11 cellular contexts compared by ENCODE assay signal in genomic region chr2:205858781-205859478, GRCh38.
DNase-seq lines count a peak whose midpoint lies in the region; ATAC-seq, FAIRE-seq and TF ChIP-seq lines count a peak whose summit lies in the region.
"Had no signal": no experiment of that assay in that cellular context is flagged by ENCODE, and none has a peak within 500 bp of the region (broad histone marks: within the 10 kb centered on the region; RNA-seq: fewer than 3 reads in every experiment).

No MANE protein-coding gene starts in this region.

- H3K27ac ChIP-seq in IMR-90 (ENCODE audit: insufficient read depth, low read length) (no peak overlapping the region), small intestine (ENCODE audit: low read depth in 1 of 2, low read length in 1 of 2) (no peak overlapping the region)

- ATAC-seq in GM19023 (IDR thresholded peaks at IDR 0.05; ENCODE audit: unreplicated experiment) (peak; percentile 67), IMR-90 (ENCODE audit: low read depth) (peak; percentile 90), HG03097 (IDR thresholded peaks at IDR 0.05; ENCODE audit: low FRiP score, unreplicated experiment) (no peak), HG03457 (IDR thresholded peaks at IDR 0.05; ENCODE audit: unreplicated experiment) (no peak)
- no peak for ATAC-seq in activated CD8-positive, alpha-beta memory T cell treated with anti-CD3 and anti-CD28 coated beads, Interleukin-2, amount 10 ng/mL, durations not matched to agents 7 days and 5 days

- TF ChIP-seq RAD21 in IMR-90 (IDR thresholded peaks at IDR 0.05; ENCODE audit: low read length): no peak

- POLR2A ChIA-PET in IMR-90 (lab: Charles Lee; ENCODE audit: unreplicated experiment): no interaction called here

- DNase-seq in IMR-90: peak; percentile 11
- DNase-seq in fibroblast of pulmonary artery (ENCODE audit: low read depth): peak; percentile 17
- DNase-seq in small intestine: peak; percentile 60
- no peak for DNase-seq in activated CD8-positive, alpha-beta memory T cell treated with anti-CD3 and anti-CD28 coated beads, Interleukin-2, amount 10 ng/mL, durations not matched to agents 7 days and 5 days
- no peak for DNase-seq in CD14-positive monocyte (ENCODE audit: low spot score)
- DNase-seq: activated CD4-positive, alpha-beta T cell treated with anti-CD3 and anti-CD28 coated beads, Interleukin-2, amount 50 U/mL, for 48 hours; mammary epithelial cell had no signal

- in situ Hi-C loops in IMR-90 (cut with MboI; ENCODE audit: low sequenced_read_pairs): no loop called here

- peak overlapping the region; percentile 83 for H2AFZ ChIP-seq in IMR-90 (replicated peaks; ENCODE audit: low read length, poor library complexity)

- H3K9ac ChIP-seq in IMR-90 (ENCODE audit: low read depth, low read length): no peak overlapping the region

- no peak overlapping the region for H2BK20ac ChIP-seq in IMR-90 (ENCODE audit: low read depth, low read length)

- H4K8ac ChIP-seq in IMR-90 (ENCODE audit: low read depth in 2 of 2, low read length in 2 of 2): no peak overlapping the region

- 5% methylated on average over 5 of the region's 16 CpGs; no CpG with 5 or more reads in 1 of the 2 experiments for WGBS in IMR-90 (ENCODE audit: extremely low coverage in 2 of 2, insufficient read length in 1 of 2), 2 experiments
- 31 to 49% (median 35%) methylated on average over 16 of the region's 16 CpGs for WGBS in small intestine, 3 donors

- H3K14ac ChIP-seq in IMR-90 (replicated peaks; ENCODE audit: low read depth, low read length): no peak overlapping the region

- H3K23ac ChIP-seq in IMR-90 (ENCODE audit: low read depth, low read length): no peak overlapping the region

- no peaks in the 10 kb centered on the region for H4K20me1 ChIP-seq in IMR-90 (ENCODE audit: insufficient read depth, low read length)

- H3K18ac ChIP-seq in IMR-90 (ENCODE audit: low read depth, low read length): no peak overlapping the region

- H3K56ac ChIP-seq in IMR-90 (ENCODE audit: extremely low read depth, insufficient read depth, low read length): no peak overlapping the region

- H2BK15ac ChIP-seq in IMR-90 (ENCODE audit: low read depth, low read length): no peak overlapping the region

- FAIRE-seq in small intestine (lab: Jason Lieb, UNC): no peak

- intact Hi-C loops in IMR-90 (cut with micrococcal nuclease) (no loop called here), CD14-positive monocyte (cut with micrococcal nuclease) (no loop called here)

- no peak for TF ChIP-seq POLR2A in IMR-90 (IDR thresholded peaks at IDR 0.05; ENCODE audit: low read depth, low read length)

- H3K79me1 ChIP-seq in IMR-90 (ENCODE audit: low read depth in 1 of 2, low read length in 2 of 2): no peaks in the 10 kb centered on the region

- H2BK120ac ChIP-seq in IMR-90 (ENCODE audit: low read depth, low read length): no peak overlapping the region

- BruUV-seq in IMR-90 (replicated peaks; lab: Mats Ljungman, UMichigan): no TSS peak

- no peak overlapping the region for H2BK5ac ChIP-seq in IMR-90 (ENCODE audit: low read depth, low read length, poor library complexity, severe bottlenecking)

- H3K27ac Mint-ChIP-seq in activated CD8-positive, alpha-beta memory T cell treated with anti-CD3 and anti-CD28 coated beads, Interleukin-2, amount 10 ng/mL, durations not matched to agents 7 days and 5 days: no peak overlapping the region
- peak overlapping the region in 1 of 7 donors; percentile 37 for H3K27ac Mint-ChIP-seq in CD14-positive monocyte

- H3K9me3 ChIP-seq in IMR-90 (ENCODE audit: control insufficient read depth, insufficient read depth, low read length): no peaks in the 10 kb centered on the region; the same call in 1 of the 2 replicates
- no peaks in the 10 kb centered on the region for H3K9me3 ChIP-seq in small intestine (ENCODE audit: control insufficient read depth, low read depth)

- peaks cover 11% of the 10 kb centered on the region for H3K27me3 Mint-ChIP-seq in activated CD8-positive, alpha-beta memory T cell treated with anti-CD3 and anti-CD28 coated beads, Interleukin-2, amount 10 ng/mL, durations not matched to agents 7 days and 5 days
- peaks cover 2 to 4% (median 2%) of the 10 kb centered on the region in 3 donors for H3K27me3 Mint-ChIP-seq in CD14-positive monocyte (ENCODE audit: low read depth in 3 of 3)

- dilution Hi-C loops in IMR-90 (cut with HindIII; ENCODE audit: low sequenced_read_pairs, unreplicated experiment): no loop called here

- no peaks in the 10 kb centered on the region for H3K9me3 Mint-ChIP-seq in activated CD8-positive, alpha-beta memory T cell treated with anti-CD3 and anti-CD28 coated beads, Interleukin-2, amount 10 ng/mL, durations not matched to agents 7 days and 5 days (ENCODE audit: low read depth)
- peaks cover 0 to 8% (median 3%) of the 10 kb centered on the region in 7 donors for H3K9me3 Mint-ChIP-seq in CD14-positive monocyte
- H3K9me3 Mint-ChIP-seq: central memory CD8-positive, alpha-beta T cell had no signal

- H3K4me3 ChIP-seq in IMR-90 (ENCODE audit: insufficient read depth, low read depth, low read length) (no peak overlapping the region), fibroblast of pulmonary artery (replicated peaks; ENCODE audit: low read depth, low read length) (no peak overlapping the region), small intestine (ENCODE audit: low read depth in 1 of 2, low read length in 2 of 2) (no peak overlapping the region)

- H3K36me3 ChIP-seq in IMR-90 (ENCODE audit: control insufficient read depth, insufficient read depth, low read length): no peaks in the 10 kb centered on the region
- no peaks in the 10 kb centered on the region for H3K36me3 ChIP-seq in small intestine (ENCODE audit: control insufficient read depth in 2 of 2, insufficient read depth in 2 of 2, low read length in 2 of 2)

- H3K4me2 ChIP-seq in IMR-90 (ENCODE audit: low read depth, low read length): peak overlapping the region; percentile 77; the same call in 1 of the 2 replicates

- no peak overlapping the region for H2AK5ac ChIP-seq in IMR-90 (ENCODE audit: low read depth, low read length)

- H3K4me1 ChIP-seq in IMR-90 (ENCODE audit: control insufficient read depth, insufficient read depth, low read length) (peaks cover 2% of the 10 kb centered on the region; the same call in 1 of the 2 replicates), small intestine (ENCODE audit: control insufficient read depth in 2 of 2, insufficient read depth in 1 of 2, low read depth in 1 of 2, low read length in 1 of 2) (no peaks in the 10 kb centered on the region)

- no peak overlapping the region for H2AK9ac ChIP-seq in IMR-90 (replicated peaks; ENCODE audit: low read depth, low read length, poor library complexity)

- CTCF ChIA-PET in IMR-90 (lab: Yijun Ruan, JAX): no interaction called here
- CTCF ChIA-PET in activated CD8-positive, alpha-beta memory T cell treated with anti-CD3 and anti-CD28 coated beads, Interleukin-2, amount 10 ng/mL, durations not matched to agents 7 days and 5 days (lab: Charles Lee): no interaction called here

- no peak overlapping the region for H3K4me3 Mint-ChIP-seq in activated CD8-positive, alpha-beta memory T cell treated with anti-CD3 and anti-CD28 coated beads, Interleukin-2, amount 10 ng/mL, durations not matched to agents 7 days and 5 days
- no peak overlapping the region for H3K4me3 Mint-ChIP-seq in CD14-positive monocyte
- H3K4me3 Mint-ChIP-seq: central memory CD8-positive, alpha-beta T cell had no signal

- no peaks in the 10 kb centered on the region for H3K4me1 Mint-ChIP-seq in activated CD8-positive, alpha-beta memory T cell treated with anti-CD3 and anti-CD28 coated beads, Interleukin-2, amount 10 ng/mL, durations not matched to agents 7 days and 5 days
- no peaks in the 10 kb centered on the region for H3K4me1 Mint-ChIP-seq in CD14-positive monocyte
- H3K4me1 Mint-ChIP-seq: central memory CD8-positive, alpha-beta T cell had no signal

- H4K91ac ChIP-seq in IMR-90 (ENCODE audit: insufficient read depth, low read depth, low read length): no peak overlapping the region

- H3K9me1 ChIP-seq in IMR-90 (ENCODE audit: insufficient read depth, low read length): no peaks in the 10 kb centered on the region; the same call in 1 of the 2 replicates

- no peak for TF ChIP-seq CTCF in IMR-90 (conservative IDR thresholded peaks at IDR 0.05; ENCODE audit: low read depth, low read length)
- no peak for TF ChIP-seq CTCF in fibroblast of pulmonary artery (IDR thresholded peaks at IDR 0.05; ENCODE audit: low read length, missing control alignments)
- no peak for TF ChIP-seq CTCF in CD14-positive monocyte (IDR thresholded peaks at IDR 0.05)

- H4K5ac ChIP-seq in IMR-90 (ENCODE audit: low read depth, low read length): no peak overlapping the region

- H3K4ac ChIP-seq in IMR-90 (ENCODE audit: low read depth, low read length): no peak overlapping the region

- peaks cover 20% of the 10 kb centered on the region for H3K27me3 ChIP-seq in IMR-90 (ENCODE audit: control insufficient read depth, insufficient read depth, low read length)
- no peaks in the 10 kb centered on the region for H3K27me3 ChIP-seq in small intestine (ENCODE audit: control insufficient read depth in 2 of 2, insufficient read depth in 2 of 2, low read length in 2 of 2)

- no peaks in the 10 kb centered on the region for H3K36me3 Mint-ChIP-seq in activated CD8-positive, alpha-beta memory T cell treated with anti-CD3 and anti-CD28 coated beads, Interleukin-2, amount 10 ng/mL, durations not matched to agents 7 days and 5 days
- no peaks in the 10 kb centered on the region for H3K36me3 Mint-ChIP-seq in CD14-positive monocyte

TF ChIP-seq in IMR-90, 13 proteins besides CTCF, POLR2A, EP300 and RAD21:
- no peak for TF ChIP-seq MAFK (IDR thresholded peaks at IDR 0.05; ENCODE audit: low read depth, low read length)
- TF ChIP-seq BHLHE40 (IDR thresholded peaks at IDR 0.05; ENCODE audit: low read depth, low read length): 0 out of 2 replicates have a peak, but pooled peaks have one; percentile 11

Comparison
In these comparisons a context has a peak if more than half of its experiments do, and no peak if none do; other contexts are left out.
1. ATAC-seq: peak in GM19023 (single experiment) and IMR-90 (single experiment); none in HG03097 (single experiment), HG03457 (single experiment) and activated CD8-positive, alpha-beta memory T cell treated with anti-CD3 and anti-CD28 coated beads, Interleukin-2, amount 10 ng/mL, durations not matched to agents 7 days and 5 days (single experiment).
2. DNase-seq: peak in IMR-90 (single experiment), fibroblast of pulmonary artery (single experiment) and small intestine (single experiment); none in activated CD8-positive, alpha-beta memory T cell treated with anti-CD3 and anti-CD28 coated beads, Interleukin-2, amount 10 ng/mL, durations not matched to agents 7 days and 5 days (single experiment) and CD14-positive monocyte (single experiment).